1 cellular context compared by ENCODE assay signal in genomic region chr17:79952265-79952877, GRCh38.
TF ChIP-seq lines count a peak whose summit lies in the region.

No MANE protein-coding gene starts in this region.

TF ChIP-seq in IMR-90, 13 proteins besides CTCF, POLR2A, EP300 and RAD21 (continued from another document):
- TF ChIP-seq FOS (IDR thresholded peaks at IDR 0.05; ENCODE audit: low read depth, low read length) (no peak), RCOR1 (IDR thresholded peaks at IDR 0.05; ENCODE audit: insufficient replicate concordance, low read length) (no peak), MAZ (IDR thresholded peaks at IDR 0.05; ENCODE audit: borderline replicate concordance, low read depth, low read length) (no peak)
